In genomic region chr3:45929042-45929679, GRCh38 we compare ENCODE assay signal across 1 cellular context.
TF ChIP-seq lines count a peak whose summit lies in the region.

No MANE protein-coding gene starts in this region.

TF ChIP-seq in K562, 482 proteins besides CTCF, POLR2A, EP300 and RAD21 (continued from another document):
- TF ChIP-seq MNT (conservative IDR thresholded peaks at IDR 0.05): no peak
- TF ChIP-seq ZNF232 (CRISPR knock-in tag; IDR thresholded peaks at IDR 0.05): no peak
- TF ChIP-seq MEF2D (tag; conservative IDR thresholded peaks at IDR 0.05; ENCODE audit: low read depth): no peak
- no peak for TF ChIP-seq ZNF778 (CRISPR knock-in tag; IDR thresholded peaks at IDR 0.05)
- no peak for TF ChIP-seq ZNF639 (CRISPR knock-in tag; conservative IDR thresholded peaks at IDR 0.05 in 1 of 2, IDR thresholded peaks at IDR 0.05 in 1 of 2)
- 0 out of 2 replicates have a peak, but pooled peaks have one; percentile 38 for TF ChIP-seq XRCC5 (IDR thresholded peaks at IDR 0.05; ENCODE audit: low read depth, low read length)
- no peak for TF ChIP-seq ZNF280B (CRISPR knock-in tag; IDR thresholded peaks at IDR 0.05)
- TF ChIP-seq ELF4 (CRISPR knock-in tag; IDR thresholded peaks at IDR 0.05): no peak
- TF ChIP-seq USF2 (CRISPR knock-in tag; IDR thresholded peaks at IDR 0.05): no peak
- no peak for TF ChIP-seq ZNF184 (CRISPR knock-in tag; IDR thresholded peaks at IDR 0.05)
- 0 out of 2 replicates have a peak, but pooled peaks have one; percentile 20 for TF ChIP-seq ETV5 (CRISPR knock-in tag; IDR thresholded peaks at IDR 0.05; ENCODE audit: low read depth)
- no peak for TF ChIP-seq LARP7 (IDR thresholded peaks at IDR 0.05)
- TF ChIP-seq CTBP1 (IDR thresholded peaks at IDR 0.05; ENCODE audit: borderline replicate concordance): no peak
